ENCODE assay signal across 23 cellular contexts in genomic region chr4:11263208-11263607, GRCh38.
DNase-seq lines count a peak whose midpoint lies in the region; ATAC-seq, FAIRE-seq and TF ChIP-seq lines count a peak whose summit lies in the region.
"Had no signal": no experiment of that assay in that cellular context is flagged by ENCODE, and none has a peak within 500 bp of the region (broad histone marks: within the 10 kb centered on the region; RNA-seq: fewer than 3 reads in every experiment).

No MANE protein-coding gene starts in this region.

- POLR2A ChIA-PET in activated CD8-positive, alpha-beta T cell treated with anti-CD3 and anti-CD28 coated beads, Interleukin-2, amount 10 ng/mL, durations not matched to agents 7 days and 5 days (lab: Charles Lee) = no interaction called here

- TF ChIP-seq CTCF in astrocyte (IDR thresholded peaks at IDR 0.05; ENCODE audit: insufficient read depth, low read depth, low read length) = no peak

- H3K36me3 Mint-ChIP-seq in astrocyte (ENCODE audit: low read depth, unreplicated experiment) = no peaks in the 10 kb centered on the region
- H3K36me3 Mint-ChIP-seq in activated CD8-positive, alpha-beta T cell treated with anti-CD3 and anti-CD28 coated beads, Interleukin-2, amount 10 ng/mL, durations not matched to agents 7 days and 5 days (ENCODE audit: low read depth) = no peaks in the 10 kb centered on the region
- H3K36me3 Mint-ChIP-seq: CD8-positive, alpha-beta T cell; T-cell had no signal

- H3K79me2 ChIP-seq in astrocyte (ENCODE audit: insufficient read depth, low read length) = no peaks in the 10 kb centered on the region

- H3K36me3 ChIP-seq in astrocyte (ENCODE audit: insufficient read depth, low read length) (no peaks in the 10 kb centered on the region), iPS-20b (ENCODE audit: insufficient read depth, low read depth, low read length) (no peaks in the 10 kb centered on the region)
- H3K36me3 ChIP-seq: Peyer's patch had no signal

- H3K9ac ChIP-seq in astrocyte (ENCODE audit: low read length) (no peak overlapping the region), iPS-20b (ENCODE audit: low read depth, low read length) (no peak overlapping the region)

- no peak for FAIRE-seq in astrocyte (lab: Jason Lieb, UNC)
- FAIRE-seq: H54, K562 had no signal

- H3K4me1 ChIP-seq in astrocyte (ENCODE audit: insufficient read depth, low read length) (no peaks in the 10 kb centered on the region), iPS-20b (ENCODE audit: insufficient read depth, low read length) (peaks cover 12% of the 10 kb centered on the region)
- H3K4me1 ChIP-seq: Peyer's patch had no signal

- H2AFZ ChIP-seq in astrocyte (ENCODE audit: low read depth, low read length) = no peak overlapping the region

- no peaks in the 10 kb centered on the region for H4K20me1 ChIP-seq in astrocyte (ENCODE audit: insufficient read depth, low read length)

- H3K9me3 Mint-ChIP-seq in astrocyte (ENCODE audit: unreplicated experiment) = no peaks in the 10 kb centered on the region
- H3K9me3 Mint-ChIP-seq in activated CD8-positive, alpha-beta T cell treated with anti-CD3 and anti-CD28 coated beads, Interleukin-2, amount 10 ng/mL, durations not matched to agents 7 days and 5 days (ENCODE audit: insufficient read depth) = no peaks in the 10 kb centered on the region

- no peak overlapping the region for H3K27ac Mint-ChIP-seq in astrocyte (ENCODE audit: unreplicated experiment)
- no peak overlapping the region for H3K27ac Mint-ChIP-seq in activated CD8-positive, alpha-beta T cell treated with anti-CD3 and anti-CD28 coated beads, Interleukin-2, amount 10 ng/mL, durations not matched to agents 7 days and 5 days
- H3K27ac Mint-ChIP-seq: CD8-positive, alpha-beta T cell; HFFc6; T-cell had no signal

- no peaks in the 10 kb centered on the region for H3K27me3 Mint-ChIP-seq in astrocyte (ENCODE audit: low read depth, unreplicated experiment)
- no peaks in the 10 kb centered on the region for H3K27me3 Mint-ChIP-seq in activated CD8-positive, alpha-beta T cell treated with anti-CD3 and anti-CD28 coated beads, Interleukin-2, amount 10 ng/mL, durations not matched to agents 7 days and 5 days (ENCODE audit: low read depth)
- H3K27me3 Mint-ChIP-seq: T-cell had no signal

- peak; percentile 71 for DNase-seq in DMS53 (lab: John Stamatoyannopoulos, UW)
- DNase-seq in HuH-7.5 (ENCODE audit: low spot score) = peak; percentile 16
- peak; percentile 1 for DNase-seq in astrocyte (ENCODE audit: low read depth)
- DNase-seq in activated CD8-positive, alpha-beta T cell treated with anti-CD3 and anti-CD28 coated beads, Interleukin-2, amount 10 ng/mL, durations not matched to agents 7 days and 5 days = no peak
- no peak for DNase-seq in EL
- no peak for DNase-seq in NCI-H69 (lab: John Stamatoyannopoulos, UW)
- DNase-seq: AML-193; C1 segment of cervical spinal cord; CD8-positive, alpha-beta T cell; GDM1; HFFc6; NCI-H1092; NCI-H1436 treated with DMSO at 0.1 percent for 48 hours; NCI-H2029 treated with DMSO at 0.1 percent for 48 hours; NCI-H446; NCI-H82; Peyer's patch; T-cell had no signal

- CTCF ChIA-PET in activated CD8-positive, alpha-beta T cell treated with anti-CD3 and anti-CD28 coated beads, Interleukin-2, amount 10 ng/mL, durations not matched to agents 7 days and 5 days (lab: Charles Lee) = no interaction called here

- no peak overlapping the region for H3K4me3 Mint-ChIP-seq in astrocyte (ENCODE audit: unreplicated experiment)
- H3K4me3 Mint-ChIP-seq in activated CD8-positive, alpha-beta T cell treated with anti-CD3 and anti-CD28 coated beads, Interleukin-2, amount 10 ng/mL, durations not matched to agents 7 days and 5 days = no peak overlapping the region
- H3K4me3 Mint-ChIP-seq: CD8-positive, alpha-beta T cell; HFFc6; T-cell had no signal

- no peak for ATAC-seq in HG02970 (IDR thresholded peaks at IDR 0.05; ENCODE audit: low FRiP score, unreplicated experiment)
- no peak for ATAC-seq in activated CD8-positive, alpha-beta T cell treated with anti-CD3 and anti-CD28 coated beads, Interleukin-2, amount 10 ng/mL, durations not matched to agents 7 days and 5 days
- ATAC-seq: CD8-positive, alpha-beta T cell; K562; SK-N-SH treated with all-trans-retinoic acid at 6 μM for 48 hours; T-cell had no signal

- no peak overlapping the region for H3K4me2 ChIP-seq in astrocyte (ENCODE audit: low read length)

- H3K4me1 Mint-ChIP-seq in astrocyte (ENCODE audit: low read depth, unreplicated experiment) = peaks cover 7% of the 10 kb centered on the region
- H3K4me1 Mint-ChIP-seq in activated CD8-positive, alpha-beta T cell treated with anti-CD3 and anti-CD28 coated beads, Interleukin-2, amount 10 ng/mL, durations not matched to agents 7 days and 5 days (ENCODE audit: low read depth) = no peaks in the 10 kb centered on the region
- H3K4me1 Mint-ChIP-seq: T-cell had no signal

- H3K4me3 ChIP-seq in astrocyte (ENCODE audit: insufficient read depth, low read depth, low read length) (no peak overlapping the region), iPS-20b (ENCODE audit: low read length) (0 out of 2 replicates have a peak overlapping the region, but pooled peaks have one; percentile 7)
- H3K4me3 ChIP-seq: K562, Peyer's patch had no signal

- H3K9me3 ChIP-seq in astrocyte (ENCODE audit: insufficient read depth, low read depth, low read length) = peaks cover 3% of the 10 kb centered on the region
- H3K9me3 ChIP-seq in iPS-20b (ENCODE audit: insufficient read depth, low read depth, low read length) = no peaks in the 10 kb centered on the region
- H3K9me3 ChIP-seq: Peyer's patch had no signal

- no peaks in the 10 kb centered on the region for H3K27me3 ChIP-seq in astrocyte (ENCODE audit: insufficient read depth, low read length)
- no peaks in the 10 kb centered on the region for H3K27me3 ChIP-seq in iPS-20b (ENCODE audit: insufficient read depth, low read length)
- H3K27me3 ChIP-seq: Peyer's patch had no signal

- H3K27ac ChIP-seq in astrocyte (ENCODE audit: low read depth, low read length) (no peak overlapping the region), iPS-20b (ENCODE audit: low read length) (no peak overlapping the region)
- H3K27ac ChIP-seq: Peyer's patch had no signal

Comparison
In these comparisons a context has a peak if more than half of its experiments do, and no peak if none do; other contexts are left out.
1. DNase-seq: peak in DMS53 (single experiment), HuH-7.5 (single experiment) and astrocyte (single experiment); none in activated CD8-positive, alpha-beta T cell treated with anti-CD3 and anti-CD28 coated beads, Interleukin-2, amount 10 ng/mL, durations not matched to agents 7 days and 5 days (single experiment), EL (single experiment) and NCI-H69 (single experiment).